Comparison of ENCODE assay signal across 8 cellular contexts in genomic region chr16:30075503-30076275, GRCh38. TPM values are rescaled to one million over a fixed set of nuclear protein-coding genes. Genes with fewer than 3 reads are reported as not detected.
DNase-seq lines count a peak whose midpoint lies in the region; ATAC-seq and TF ChIP-seq lines count a peak whose summit lies in the region.

TSS of gene PPP4C (plus strand) at chr16:30075994. CDS start at chr16:30076378, 384 bp downstream.

- peak within 1 kb of the TSS; percentile 45 for H2BK12ac ChIP-seq in trophoblast cell (ENCODE audit: low read length)

- H3K4ac ChIP-seq in trophoblast cell (ENCODE audit: low read depth, low read length), result peak within 1 kb of the TSS; percentile 100

- peak within 1 kb of the TSS; percentile 81 for H4K12ac ChIP-seq in trophoblast cell (ENCODE audit: low read depth, low read length)

- peaks cover 5% of the 10 kb centered on the region for H3K79me1 ChIP-seq in trophoblast cell (ENCODE audit: low read length)

- intact Hi-C loops in Right ventricle myocardium superior (cut with DNase I), result no loop called here
- intact Hi-C loops in tibial artery (cut with DNase I; ENCODE audit: low total_unique reads), result no loop called here

- H3K36me3 ChIP-seq in trophoblast cell (ENCODE audit: control insufficient read depth in 1 of 2, insufficient read depth in 2 of 2, low read length in 2 of 2), result peaks cover 41% of the 10 kb centered on the region in 2 experiments
- H3K36me3 ChIP-seq in tibial artery, result peaks cover 36 to 61% (median 61%) of the 10 kb centered on the region in 3 donors

- peak within 1 kb of the TSS; percentile 97 for H3K14ac ChIP-seq in trophoblast cell (ENCODE audit: low read length)

- H3K4me1 ChIP-seq in trophoblast cell (ENCODE audit: control insufficient read depth in 1 of 2, insufficient read depth in 2 of 2, low read length in 2 of 2) (peaks cover 4 to 10% of the 10 kb centered on the region in 2 experiments), tibial artery (peaks cover 0 to 35% (median 24%) of the 10 kb centered on the region in 4 donors)

- CTCF ChIA-PET in HEK293T (lab: Yijun Ruan, JAX), result interaction anchor here (0.6 to 2.3 kb wide), 5 partner anchors 16 to 44 kb away, joined by 3 to 7 read pairs (median 4); partner anchors contain the start of gene TBX6

- no peak for TF ChIP-seq CTCF in tibial artery (IDR thresholded peaks at IDR 0.05)

- POLR2A ChIA-PET in HEK293T (lab: Yijun Ruan, JAX), result interaction anchor here (0.7 to 5.7 kb wide), 15 partner anchors 9 to 36 kb away, joined by 3 to 66 read pairs (median 5); partner anchors contain the start of genes ALDOA and TBX6

- no CpG with 5 or more reads among the region's 67 CpGs for WGBS in trophoblast cell (ENCODE audit: extremely low coverage, insufficient coverage, insufficient read length)

- peak within 1 kb of the TSS; percentile 70 for H3K4me2 ChIP-seq in trophoblast cell (ENCODE audit: low read length)

- peak within 1 kb of the TSS; percentile 98 for H3K4me3 ChIP-seq in trophoblast cell (ENCODE audit: low read depth, low read length)
- peak within 1 kb of the TSS; percentile 86 to 99 for H3K4me3 ChIP-seq in tibial artery

- peaks cover 12% of the 10 kb centered on the region for H3K79me2 ChIP-seq in trophoblast cell (ENCODE audit: control insufficient read depth, insufficient read depth, low read length, poor library complexity)

- H3K27ac ChIP-seq in trophoblast cell (ENCODE audit: low read depth, low read length) (peak within 1 kb of the TSS; percentile 32), tibial artery (peak within 1 kb of the TSS; percentile 86 to 90)

- peak within 1 kb of the TSS; percentile 86 for H4K91ac ChIP-seq in trophoblast cell (ENCODE audit: low read depth, low read length)

- H3K18ac ChIP-seq in trophoblast cell (ENCODE audit: low read length), result peak within 1 kb of the TSS; percentile 80

- H3K9me3 ChIP-seq in trophoblast cell (ENCODE audit: insufficient read depth, low read depth, low read length) (no peaks in the 10 kb centered on the region), tibial artery (no peaks in the 10 kb centered on the region)

- H3K9ac ChIP-seq in trophoblast cell (ENCODE audit: low read length), result peak within 1 kb of the TSS; percentile 97

- peak; percentile 93 for ATAC-seq in Right ventricle myocardium superior (ENCODE audit: poor library complexity)

- peak within 1 kb of the TSS; percentile 63 for H2AFZ ChIP-seq in trophoblast cell (ENCODE audit: insufficient read depth, low read length, poor library complexity)

- H2AK5ac ChIP-seq in trophoblast cell (ENCODE audit: low read length), result peak within 1 kb of the TSS; percentile 98

- peak within 1 kb of the TSS; percentile 76 for H2BK5ac ChIP-seq in trophoblast cell (ENCODE audit: low read depth, low read length, poor library complexity)

- peak within 1 kb of the TSS; percentile 70 for H4K8ac ChIP-seq in trophoblast cell (ENCODE audit: low read depth, low read length)

- H3K27me3 ChIP-seq in trophoblast cell (ENCODE audit: insufficient read depth, low read length), result no peaks in the 10 kb centered on the region
- no peaks in the 10 kb centered on the region for H3K27me3 ChIP-seq in tibial artery

- peak within 1 kb of the TSS; percentile 33 for H2BK120ac ChIP-seq in trophoblast cell (ENCODE audit: insufficient read depth, low read length, poor library complexity)

- no peak within 1 kb of the TSS for H3K23ac ChIP-seq in trophoblast cell (ENCODE audit: low read length)

- DNase-seq in Daoy (ENCODE audit: low read depth), result peak; percentile 94
- DNase-seq in HEK293T (ENCODE audit: extremely low spot score), result peak; percentile 99
- peak; percentile 76 for DNase-seq in NCI-H1105 treated with DMSO at 0.1 percent for 48 hours (lab: John Stamatoyannopoulos, UW)
- peak; percentile 88 for DNase-seq in SW480 (ENCODE audit: low spot score)
- peak; percentile 67 for DNase-seq in activated naive CD8-positive, alpha-beta T cell treated with anti-CD3 and anti-CD28 coated beads, Interleukin-2, amount 50 U/mL, for 16 hours (ENCODE audit: low read depth, low spot score)
- peak; percentile 96 for DNase-seq in Right ventricle myocardium superior
- DNase-seq in trophoblast cell, result peak; percentile 89 to 91
- peak; percentile 89 to 94 for DNase-seq in tibial artery

TF ChIP-seq in HEK293T, 16 proteins besides CTCF, POLR2A, EP300 and RAD21:
- TF ChIP-seq BHLHE40 (IDR thresholded peaks at IDR 0.05; ENCODE audit: borderline replicate concordance) (no peak), ELF4 (IDR thresholded peaks at IDR 0.05) (peak; percentile 64), L3MBTL2 (conservative IDR thresholded peaks at IDR 0.05) (0 out of 2 replicates have a peak, but pooled peaks have one; percentile 21), SUZ12 (IDR thresholded peaks at IDR 0.05) (no peak)

RNA-seq across cellular contexts. Expression of gene PPP4C, which starts in this region (rescaled TPM):
- total RNA-seq in Daoy (2014; rRNA removed; shearing (Covaris generic)), result 81.4 and 113 TPM in 2 replicates
- 33.2 TPM for total RNA-seq in Right ventricle myocardium superior
- 118 and 119 TPM in 2 replicates for polyA plus RNA-seq in trophoblast cell (2013)

Comparison
In these comparisons a context has a peak if more than half of its experiments do, and no peak if none do; other contexts are left out.
1. Peak in every context shown above with its lines: DNase-seq, ATAC-seq, H3K4me3 ChIP-seq and H3K27ac ChIP-seq.